In genomic region chr15:97194750-97195149, GRCh38 we compare ENCODE assay signal across 26 cellular contexts.
DNase-seq lines count a peak whose midpoint lies in the region; ATAC-seq, FAIRE-seq and TF ChIP-seq lines count a peak whose summit lies in the region.
"Had no signal": no experiment of that assay in that cellular context is flagged by ENCODE, and none has a peak within 500 bp of the region (broad histone marks: within the 10 kb centered on the region; RNA-seq: fewer than 3 reads in every experiment).

No MANE protein-coding gene starts in this region.

- DNase-seq in HepG2 (ENCODE audit: low spot score) (no peak), right lobe of liver (no peak), K562 (ENCODE audit: extremely low read depth in 1 of 4, low spot score in 3 of 4) (no peak), smooth muscle cell (lab: John Stamatoyannopoulos, UW; ENCODE audit: unreplicated experiment) (no peak), NK-92 (lab: John Stamatoyannopoulos, UW; ENCODE audit: unreplicated experiment) (no peak)
- DNase-seq in activated CD4-positive, alpha-beta memory T cell treated with anti-CD3 and anti-CD28 coated beads for 36 hours = no peak
- DNase-seq: ACHN; AML-193; BE2C; CD4-positive, alpha-beta T cell; CD8-positive, alpha-beta memory T cell; DMS 273 treated with DMSO at 0.1 percent for 48 hours; DMS79; EL; GDM1; HFFc6 had no signal

- POLR2A ChIA-PET in HepG2 (lab: Yijun Ruan, JAX) = no interaction called here
- POLR2A ChIA-PET in K562 (lab: Yijun Ruan, JAX) = no interaction called here
- POLR2A ChIA-PET in activated CD4-positive, alpha-beta memory T cell treated with anti-CD3 and anti-CD28 coated beads for 36 hours (lab: Charles Lee) = no interaction called here

- BruUV-seq in HepG2 (replicated peaks; lab: Mats Ljungman, UMichigan) (no TSS peak), K562 (replicated peaks; lab: Mats Ljungman, UMichigan) (no TSS peak)

- H3F3A ChIP-seq in smooth muscle cell (ENCODE audit: low read depth) = no peaks in the 10 kb centered on the region

- no peaks in the 10 kb centered on the region for H3K4me1 Mint-ChIP-seq in activated CD4-positive, alpha-beta memory T cell treated with anti-CD3 and anti-CD28 coated beads for 36 hours (ENCODE audit: low read depth)
- H3K4me1 Mint-ChIP-seq: CD14-positive monocyte; CD8-positive, alpha-beta memory T cell had no signal

- H3K4me3 Mint-ChIP-seq in activated CD4-positive, alpha-beta memory T cell treated with anti-CD3 and anti-CD28 coated beads for 36 hours = no peak overlapping the region
- H3K4me3 Mint-ChIP-seq: CD14-positive monocyte; CD4-positive, alpha-beta T cell; CD8-positive, alpha-beta memory T cell; GM23338; HFFc6 had no signal

- H3K79me2 ChIP-seq in HepG2 (ENCODE audit: insufficient read depth, low read length) (no peaks in the 10 kb centered on the region), K562 (ENCODE audit: control insufficient read depth, insufficient read depth, low read length) (no peaks in the 10 kb centered on the region), smooth muscle cell (ENCODE audit: low read depth) (no peaks in the 10 kb centered on the region)

- no peaks in the 10 kb centered on the region for H3K4me1 ChIP-seq in HepG2 (ENCODE audit: insufficient read depth, low read length)
- no peaks in the 10 kb centered on the region for H3K4me1 ChIP-seq in right lobe of liver
- no peaks in the 10 kb centered on the region for H3K4me1 ChIP-seq in K562 (replicated peaks in 1 of 2; ENCODE audit: control insufficient read depth in 2 of 2, insufficient read depth in 2 of 2, low read length in 2 of 2)
- peaks cover 14% of the 10 kb centered on the region for H3K4me1 ChIP-seq in smooth muscle cell (ENCODE audit: low read depth)
- H3K4me1 ChIP-seq: BE2C; BLaER1 treated with 17β-estradiol and CSF1 and Interleukin-3, amounts not matched to agents 10 nM and 100 nM; HAP-1 had no signal

- TF ChIP-seq EP300 in HepG2 (IDR thresholded peaks at IDR 0.05; ENCODE audit: low read depth in 2 of 2, low read length in 2 of 2) = no peak
- no peak for TF ChIP-seq EP300 in HepG2 (CRISPR knock-in tag; IDR thresholded peaks at IDR 0.05; ENCODE audit: borderline replicate concordance)
- TF ChIP-seq EP300 in K562 (IDR thresholded peaks at IDR 0.05; ENCODE audit: low read length) = no peak

- no peaks in the 10 kb centered on the region for H3K36me3 Mint-ChIP-seq in activated CD4-positive, alpha-beta memory T cell treated with anti-CD3 and anti-CD28 coated beads for 36 hours
- H3K36me3 Mint-ChIP-seq: CD14-positive monocyte; CD8-positive, alpha-beta memory T cell had no signal

- H3K27ac Mint-ChIP-seq in activated CD4-positive, alpha-beta memory T cell treated with anti-CD3 and anti-CD28 coated beads for 36 hours = no peak overlapping the region
- H3K27ac Mint-ChIP-seq: CD4-positive, alpha-beta T cell; CD8-positive, alpha-beta memory T cell; GM23338; HFFc6 had no signal

- H3K9me3 Mint-ChIP-seq in activated CD4-positive, alpha-beta memory T cell treated with anti-CD3 and anti-CD28 coated beads for 36 hours = peaks cover 3% of the 10 kb centered on the region
- H3K9me3 Mint-ChIP-seq: GM23338 had no signal

- no peak overlapping the region for H2AFZ ChIP-seq in HepG2 (ENCODE audit: low read length)
- H2AFZ ChIP-seq in K562 (ENCODE audit: low read depth, low read length) = no peak overlapping the region
- H2AFZ ChIP-seq in smooth muscle cell (ENCODE audit: low read depth) = no peak overlapping the region
- H2AFZ ChIP-seq: GM23338 had no signal

- H3K9me3 ChIP-seq in HepG2 (ENCODE audit: low read length) (peaks cover 51% of the 10 kb centered on the region), right lobe of liver (no peaks in the 10 kb centered on the region), K562 (replicated peaks; ENCODE audit: control insufficient read depth, insufficient read depth, low read depth, low read length) (no peaks in the 10 kb centered on the region), smooth muscle cell (replicated peaks; ENCODE audit: low read depth) (no peaks in the 10 kb centered on the region)
- H3K9me3 ChIP-seq: BE2C; BLaER1 treated with 17β-estradiol and CSF1 and Interleukin-3, amounts not matched to agents 10 nM and 100 nM; HAP-1 had no signal

- H3K4me2 ChIP-seq in HepG2 (ENCODE audit: low read depth, low read length) = no peak overlapping the region
- H3K4me2 ChIP-seq in K562 (ENCODE audit: insufficient read depth, low read length) = no peak overlapping the region
- peak overlapping the region; percentile 23 for H3K4me2 ChIP-seq in smooth muscle cell
- H3K4me2 ChIP-seq: BLaER1 treated with 17β-estradiol and CSF1 and Interleukin-3, amounts not matched to agents 10 nM and 100 nM; GM23338 had no signal

- in situ Hi-C loops in HepG2 (cut with HindIII; ENCODE audit: extremely low pct_ligation_motif_present, low pct_unique_long_range_greater_than_20kb) = no loop called here
- in situ Hi-C loops in K562 (cut with MboI) = no loop called here

- H3K27ac ChIP-seq in HepG2 (ENCODE audit: extremely low read length, insufficient read depth, low read length) (no peak overlapping the region), right lobe of liver (no peak overlapping the region), K562 (ENCODE audit: extremely low read depth, low read depth, low read length) (no peak overlapping the region), smooth muscle cell (ENCODE audit: low read depth) (no peak overlapping the region)
- H3K27ac ChIP-seq: 22Rv1; BLaER1 treated with 17β-estradiol and CSF1 and Interleukin-3, amounts not matched to agents 10 nM and 100 nM had no signal

- H3K4me3 ChIP-seq in HepG2 (replicated peaks in 1 of 3; ENCODE audit: insufficient read depth in 1 of 3, low read depth in 2 of 3, low read length in 3 of 3) = no peak overlapping the region
- no peak overlapping the region for H3K4me3 ChIP-seq in right lobe of liver
- H3K4me3 ChIP-seq in K562 = no peak overlapping the region
- H3K4me3 ChIP-seq in smooth muscle cell = no peak overlapping the region
- H3K4me3 ChIP-seq: BLaER1 treated with 17β-estradiol and CSF1 and Interleukin-3, amounts not matched to agents 10 nM and 100 nM; GM12878; GM23338; HAP-1 had no signal

- TF ChIP-seq POLR2A in HepG2 (IDR thresholded peaks at IDR 0.05; ENCODE audit: insufficient read depth in 1 of 2, low read depth in 2 of 2, low read length in 2 of 2) (no peak), right lobe of liver (IDR thresholded peaks at IDR 0.05) (no peak), K562 (conservative IDR thresholded peaks at IDR 0.05) (no peak)

- H3K27me3 ChIP-seq in HepG2 (ENCODE audit: control insufficient read depth in 1 of 2, insufficient read depth in 2 of 2, low read length in 2 of 2) = no peaks in the 10 kb centered on the region
- peaks cover 0 to 6% of the 10 kb centered on the region in 2 donors for H3K27me3 ChIP-seq in right lobe of liver
- no peaks in the 10 kb centered on the region for H3K27me3 ChIP-seq in K562 (ENCODE audit: control insufficient read depth in 2 of 2, insufficient read depth in 2 of 2, low read length in 2 of 2)
- H3K27me3 ChIP-seq in smooth muscle cell (ENCODE audit: low read depth) = peaks cover 7% of the 10 kb centered on the region
- H3K27me3 ChIP-seq: BE2C; BLaER1 treated with 17β-estradiol and CSF1 and Interleukin-3, amounts not matched to agents 10 nM and 100 nM had no signal

- H3K9me1 ChIP-seq in K562 (ENCODE audit: control insufficient read depth, insufficient read depth, low read length) = no peaks in the 10 kb centered on the region

- WGBS in HepG2 (ENCODE audit: low lambda C conversion rate) = 3% methylated on average over 1 of the region's 1 CpG
- WGBS in right lobe of liver (ENCODE audit: insufficient coverage, low coverage, low lambda C conversion rate, missing lambda C conversion rate) = 59% methylated on average over 1 of the region's 1 CpG
- 7% methylated on average over 1 of the region's 1 CpG for WGBS in K562 (ENCODE audit: insufficient coverage, low coverage, missing lambda C conversion rate)
- 70% methylated on average over 1 of the region's 1 CpG for WGBS in smooth muscle cell (ENCODE audit: low lambda C conversion rate)

- CTCF ChIA-PET in HepG2 (lab: Yijun Ruan, JAX; ENCODE audit: low intra/inter-chr PET ratio, low total read pairs) = no interaction called here
- CTCF ChIA-PET in K562 (lab: Yijun Ruan, JAX; ENCODE audit: low intra/inter-chr PET ratio) = no interaction called here
- CTCF ChIA-PET in activated CD4-positive, alpha-beta memory T cell treated with anti-CD3 and anti-CD28 coated beads for 36 hours (lab: Charles Lee) = no interaction called here

- no peaks in the 10 kb centered on the region for H3K27me3 Mint-ChIP-seq in activated CD4-positive, alpha-beta memory T cell treated with anti-CD3 and anti-CD28 coated beads for 36 hours
- H3K27me3 Mint-ChIP-seq: CD4-positive, alpha-beta T cell had no signal

- no peak for TF ChIP-seq CTCF in HepG2 (CRISPR knock-in tag; IDR thresholded peaks at IDR 0.05)
- no peak for TF ChIP-seq CTCF in right lobe of liver (IDR thresholded peaks at IDR 0.05)
- TF ChIP-seq CTCF in K562 (IDR thresholded peaks at IDR 0.05 in 2 of 3, conservative IDR thresholded peaks at IDR 0.05 in 1 of 3; ENCODE audit: insufficient read depth in 2 of 3, low read depth in 1 of 3, low read length in 3 of 3) = no peak
- TF ChIP-seq CTCF in smooth muscle cell (IDR thresholded peaks at IDR 0.05; ENCODE audit: borderline replicate concordance, insufficient read depth, poor library complexity, severe bottlenecking) = no peak

- ATAC-seq in HepG2 (no peak), right lobe of liver (no peak), K562 (no peak)
- ATAC-seq: GM12878, GM23338 had no signal

- no peak for FAIRE-seq in HepG2 (lab: Jason Lieb, UNC)
- FAIRE-seq in K562 (lab: Jason Lieb, UNC) = no peak
- FAIRE-seq: A204.1, D721Med, GM12878, GM19239, H54 had no signal

- intact Hi-C loops in HepG2 (cut with micrococcal nuclease; ENCODE audit: unreplicated experiment) (no loop called here), right lobe of liver (cut with DNase I) (no loop called here), K562 (cut with micrococcal nuclease) (no loop called here)
- intact Hi-C loops in activated CD4-positive, alpha-beta memory T cell treated with anti-CD3 and anti-CD28 coated beads for 36 hours (cut with micrococcal nuclease) = no loop called here

- no peak for TF ChIP-seq RAD21 in HepG2 (CRISPR knock-in tag; IDR thresholded peaks at IDR 0.05)
- TF ChIP-seq RAD21 in K562 (CRISPR knock-in tag; conservative IDR thresholded peaks at IDR 0.05 in 1 of 2, IDR thresholded peaks at IDR 0.05 in 1 of 2) = no peak

- H3K36me3 ChIP-seq in HepG2 (replicated peaks in 1 of 2; ENCODE audit: control insufficient read depth in 1 of 2, insufficient read depth in 2 of 2, low read length in 2 of 2) (no peaks in the 10 kb centered on the region), right lobe of liver (no peaks in the 10 kb centered on the region), K562 (ENCODE audit: control insufficient read depth, insufficient read depth, low read length) (no peaks in the 10 kb centered on the region), smooth muscle cell (ENCODE audit: low read depth) (no peaks in the 10 kb centered on the region)
- H3K36me3 ChIP-seq: BE2C; BLaER1 treated with 17β-estradiol and CSF1 and Interleukin-3, amounts not matched to agents 10 nM and 100 nM; HAP-1 had no signal

- H3K9ac ChIP-seq in HepG2 (ENCODE audit: insufficient read depth, low read depth, low read length) (no peak overlapping the region), K562 (ENCODE audit: insufficient read depth in 1 of 2, low read depth in 2 of 2, low read length in 2 of 2) (no peak overlapping the region), smooth muscle cell (ENCODE audit: low read depth) (no peak overlapping the region)
- H3K9ac ChIP-seq: BLaER1 treated with 17β-estradiol and CSF1 and Interleukin-3, amounts not matched to agents 10 nM and 100 nM had no signal

- H4K20me1 ChIP-seq in HepG2 (ENCODE audit: insufficient read depth, low read length) (no peaks in the 10 kb centered on the region), K562 (replicated peaks; ENCODE audit: control insufficient read depth, insufficient read depth, low read length) (no peaks in the 10 kb centered on the region), smooth muscle cell (ENCODE audit: low read depth) (no peaks in the 10 kb centered on the region)
- H4K20me1 ChIP-seq: BLaER1 treated with 17β-estradiol and CSF1 and Interleukin-3, amounts not matched to agents 10 nM and 100 nM had no signal

Comparison
In these comparisons a context has a peak if more than half of its experiments do, and no peak if none do; other contexts are left out.
1. Of the 241 proteins assayed by ChIP-seq in both HepG2 and K562: peak only in HepG2: none; only in K562: MAFG; in both: MAFF and MAFK; in neither: 238.